ENCODE assay signal across 9 cellular contexts in genomic region chr19:51571599-51571998, GRCh38. TPM values are rescaled to one million over a fixed set of nuclear protein-coding genes. Genes with fewer than 3 reads are reported as not detected.
A peak's percentile ranks its signal among the peaks of the same experiment; 100 is the strongest.
DNase-seq lines count a peak whose midpoint lies in the region; ATAC-seq and TF ChIP-seq lines count a peak whose summit lies in the region.
"Had no signal": no experiment of that assay in that cellular context is flagged by ENCODE, and none has a peak within 500 bp of the region (broad histone marks: within the 10 kb centered on the region; RNA-seq: fewer than 3 reads in every experiment).

No MANE protein-coding gene starts in this region.

- WGBS in esophagus squamous epithelium, 2 donors: 0 to 6% methylated on average over 3 to 7 of the region's 8 CpGs

- H2AFZ ChIP-seq in parathyroid adenoma: peak overlapping the region; percentile 47

- no peak for TF ChIP-seq CTCF in Peyer's patch (IDR thresholded peaks at IDR 0.05)
- no peak for TF ChIP-seq CTCF in esophagus squamous epithelium (IDR thresholded peaks at IDR 0.05)
- TF ChIP-seq CTCF in parathyroid adenoma (IDR thresholded peaks at IDR 0.05): no peak

- intact Hi-C loops in esophagus squamous epithelium (cut with DNase I): no loop called here

- TF ChIP-seq POLR2A in Peyer's patch (IDR thresholded peaks at IDR 0.05) (no peak), esophagus squamous epithelium (IDR thresholded peaks at IDR 0.05) (no peak)

- peak overlapping the region; percentile 16 for H3K9ac ChIP-seq in parathyroid adenoma

- no peaks in the 10 kb centered on the region for H3K27me3 ChIP-seq in Peyer's patch
- peaks cover 0 to 8% (median 0%) of the 10 kb centered on the region in 4 donors for H3K27me3 ChIP-seq in esophagus squamous epithelium
- H3K27me3 ChIP-seq in parathyroid adenoma (ENCODE audit: control insufficient read depth, insufficient read depth, low read length): no peaks in the 10 kb centered on the region

- peak overlapping the region; percentile 56 to 75 (median 66) for H3K4me3 ChIP-seq in Peyer's patch
- peak overlapping the region; percentile 52 to 68 (median 60) for H3K4me3 ChIP-seq in esophagus squamous epithelium
- peak overlapping the region; percentile 62 for H3K4me3 ChIP-seq in parathyroid adenoma (ENCODE audit: low read depth, low read length)

- peaks cover 0 to 17% (median 2%) of the 10 kb centered on the region in 4 donors for H3K4me1 ChIP-seq in Peyer's patch
- H3K4me1 ChIP-seq in esophagus squamous epithelium: peaks cover 9 to 23% (median 14%) of the 10 kb centered on the region in 3 donors
- H3K4me1 ChIP-seq in parathyroid adenoma: peaks cover 8% of the 10 kb centered on the region

- H3K9me3 ChIP-seq in Peyer's patch (no peaks in the 10 kb centered on the region), esophagus squamous epithelium (no peaks in the 10 kb centered on the region), parathyroid adenoma (ENCODE audit: control insufficient read depth, low read length) (no peaks in the 10 kb centered on the region)

- ATAC-seq in GM19467 (IDR thresholded peaks at IDR 0.05; ENCODE audit: unreplicated experiment): no peak
- ATAC-seq in HG03097 (IDR thresholded peaks at IDR 0.05; ENCODE audit: low FRiP score, unreplicated experiment): no peak

- H3K36me3 ChIP-seq in Peyer's patch (peaks cover 0 to 13% (median 0%) of the 10 kb centered on the region in 3 donors), esophagus squamous epithelium (peaks cover 0 to 33% (median 0%) of the 10 kb centered on the region in 3 donors), parathyroid adenoma (ENCODE audit: control insufficient read depth, insufficient read depth, low read length) (no peaks in the 10 kb centered on the region)

- H3K27ac ChIP-seq in Peyer's patch (peak overlapping the region in 3 of 4 donors; percentile 10 to 62 (median 52)), esophagus squamous epithelium (peak overlapping the region in 2 of 4 donors; percentile 72 to 73), parathyroid adenoma (peak overlapping the region; percentile 46)

- DNase-seq in EL: peak; percentile 11
- no peak for DNase-seq in Peyer's patch
- DNase-seq in esophagus squamous epithelium (lab: John Stamatoyannopoulos, UW): no peak
- no peak for DNase-seq in amygdala (lab: John Stamatoyannopoulos, UW)
- DNase-seq in NAMALWA (ENCODE audit: low spot score): no peak

- peak overlapping the region; percentile 80 for H3K4me2 ChIP-seq in parathyroid adenoma (ENCODE audit: low read length)

- peaks cover 35% of the 10 kb centered on the region for H3K79me2 ChIP-seq in parathyroid adenoma

RNA-seq across cellular contexts. Expression of gene ZNF175, which starts 0.5 kb away (rescaled TPM):
- total RNA-seq in Peyer's patch: 10 to 100 TPM; 11.9 to 27.2 (median 16.0) TPM
- total RNA-seq in esophagus squamous epithelium: 1 to 10 TPM; 2.5 to 5.7 (median 2.9) TPM

RNA-seq across cellular contexts. Expression of gene SIGLEC6, which starts 40.1 kb away (rescaled TPM):
- 10 to 100 TPM in 1 of 4 donors, 1 to 10 TPM in 2, not detected in 1; 2.7 to 19.8 (median 6.8) TPM for total RNA-seq in Peyer's patch
- total RNA-seq in esophagus squamous epithelium: 1 to 10 TPM in 1 of 4 donors, not detected in 3; 7.1 TPM
- total RNA-seq: NCI-H460 had no signal

RNA-seq across cellular contexts. Expression of gene SIGLEC5, which starts 58.6 kb away (rescaled TPM):
- total RNA-seq in Peyer's patch (1 to 10 TPM in 1 of 4 donors, under 1 TPM in 1, not detected in 2; 0.57 to 9.1 TPM), esophagus squamous epithelium (under 1 TPM in 1 of 4 donors, not detected in 3; 0.94 TPM)
- total RNA-seq: NCI-H460 had no signal
